In genomic region chr5:1392801-1393565, GRCh38 we compare ENCODE assay signal across 17 cellular contexts. TPM values are rescaled to one million over a fixed set of nuclear protein-coding genes. Genes with fewer than 3 reads are reported as not detected.
"Had no signal": no experiment of that assay in that cellular context is flagged by ENCODE, and none has a peak within 500 bp of the region (broad histone marks: within the 10 kb centered on the region; RNA-seq: fewer than 3 reads in every experiment).

No MANE protein-coding gene starts in this region.

- H3K36me3 ChIP-seq: ascending aorta, sigmoid colon, thoracic aorta had no signal

- H3K27ac ChIP-seq: ascending aorta, foreskin keratinocyte, psoas muscle, sigmoid colon, thoracic aorta had no signal

- H3K9me3 ChIP-seq: ascending aorta, mucosa of descending colon, psoas muscle, sigmoid colon, thoracic aorta had no signal

- H3K4me3 ChIP-seq: ascending aorta, mucosa of descending colon, psoas muscle, sigmoid colon, thoracic aorta had no signal

- H3K27me3 ChIP-seq: ascending aorta had no signal

- H3K4me3 Mint-ChIP-seq: effector memory CD8-positive, alpha-beta T cell; immature natural killer cell; memory B cell; natural killer cell treated with Interleukin-12 subunit alpha and Interleukin-12 subunit beta and Interleukin-15 and Interleukin-18, amount 100 ng/mL, for 72 hours; stimulated activated effector memory CD8-positive, alpha-beta T cell treated with anti-CD3 and anti-CD28 coated beads, Interleukin-12 subunit alpha, Interleukin-12 subunit beta, amount 100 ng/mL, for 72 hours had no signal

- H3K36me3 Mint-ChIP-seq: memory B cell; natural killer cell treated with Interleukin-12 subunit alpha and Interleukin-12 subunit beta and Interleukin-15 and Interleukin-18, amount 100 ng/mL, for 72 hours; stimulated activated effector memory CD8-positive, alpha-beta T cell treated with anti-CD3 and anti-CD28 coated beads, Interleukin-12 subunit alpha, Interleukin-12 subunit beta, amount 100 ng/mL, for 72 hours had no signal

- ATAC-seq: effector memory CD8-positive, alpha-beta T cell; foreskin keratinocyte; mucosa of descending colon; natural killer cell treated with Interleukin-12 subunit alpha and Interleukin-12 subunit beta and Interleukin-15 and Interleukin-18, amount 100 ng/mL, for 72 hours; psoas muscle; stimulated activated effector memory CD8-positive, alpha-beta T cell treated with anti-CD3 and anti-CD28 coated beads, Interleukin-12 subunit alpha, Interleukin-12 subunit beta, amount 100 ng/mL, for 72 hours had no signal

- H3K27ac Mint-ChIP-seq: effector memory CD8-positive, alpha-beta T cell; immature natural killer cell; memory B cell; natural killer cell treated with Interleukin-12 subunit alpha and Interleukin-12 subunit beta and Interleukin-15 and Interleukin-18, amount 100 ng/mL, for 72 hours; stimulated activated effector memory CD8-positive, alpha-beta T cell treated with anti-CD3 and anti-CD28 coated beads, Interleukin-12 subunit alpha, Interleukin-12 subunit beta, amount 100 ng/mL, for 72 hours had no signal

- H3K4me1 Mint-ChIP-seq: immature natural killer cell; stimulated activated effector memory CD8-positive, alpha-beta T cell treated with anti-CD3 and anti-CD28 coated beads, Interleukin-12 subunit alpha, Interleukin-12 subunit beta, amount 100 ng/mL, for 72 hours had no signal

- H3K4me1 ChIP-seq: ascending aorta, foreskin keratinocyte, psoas muscle, sigmoid colon had no signal

- DNase-seq: activated naive CD4-positive, alpha-beta T cell treated with Interleukin-2 at 50 U/mL for 16 hours; dermis blood vessel endothelial cell; effector memory CD8-positive, alpha-beta T cell; foreskin keratinocyte; immature natural killer cell; sigmoid colon; stimulated activated CD4-positive, alpha-beta T cell treated with anti-CD3 and anti-CD28 coated beads, Interleukin-1b, Interleukin-23, amount 100 ng/mL, for 48 hours had no signal

- H3K9me3 Mint-ChIP-seq: effector memory CD8-positive, alpha-beta T cell; immature natural killer cell; natural killer cell treated with Interleukin-12 subunit alpha and Interleukin-12 subunit beta and Interleukin-15 and Interleukin-18, amount 100 ng/mL, for 72 hours; stimulated activated effector memory CD8-positive, alpha-beta T cell treated with anti-CD3 and anti-CD28 coated beads, Interleukin-12 subunit alpha, Interleukin-12 subunit beta, amount 100 ng/mL, for 72 hours had no signal

RNA-seq across cellular contexts. Expression of gene SLC6A3, which starts 52.3 kb away (rescaled TPM):
- total RNA-seq: ascending aorta; bronchial epithelial cell; chondrocyte; dermis blood vessel endothelial cell; foreskin keratinocyte; mucosa of descending colon; natural killer cell treated with Interleukin-12 subunit alpha and Interleukin-12 subunit beta and Interleukin-15 and Interleukin-18, amount 100 ng/mL, for 72 hours; psoas muscle; sigmoid colon; urinary bladder had no signal
- polyA plus RNA-seq: foreskin keratinocyte, immature natural killer cell had no signal
